12 cellular contexts compared by ENCODE assay signal in genomic region chr1:209485167-209485566, GRCh38.
DNase-seq lines count a peak whose midpoint lies in the region; ATAC-seq and TF ChIP-seq lines count a peak whose summit lies in the region.
"Had no signal": no experiment of that assay in that cellular context is flagged by ENCODE, and none has a peak within 500 bp of the region (broad histone marks: within the 10 kb centered on the region; RNA-seq: fewer than 3 reads in every experiment).

No MANE protein-coding gene starts in this region.

- H2BK15ac ChIP-seq in mesendoderm (replicated peaks; ENCODE audit: low read depth) = no peak overlapping the region

- no peak overlapping the region for H3K9ac ChIP-seq in mesendoderm (ENCODE audit: low read length)
- H3K9ac ChIP-seq: parathyroid adenoma had no signal

- no peaks in the 10 kb centered on the region for H3K27me3 ChIP-seq in mesendoderm (ENCODE audit: insufficient read depth, low read length, poor library complexity)
- H3K27me3 ChIP-seq: upper lobe of left lung had no signal

- no peaks in the 10 kb centered on the region for H3K36me3 Mint-ChIP-seq in brain

- H3K4me3 ChIP-seq in mesendoderm (ENCODE audit: low read length) = no peak overlapping the region
- H3K4me3 ChIP-seq: upper lobe of left lung had no signal

- no peak overlapping the region for H3K4me3 Mint-ChIP-seq in brain

- no peak for TF ChIP-seq CTCF in brain (conservative IDR thresholded peaks at IDR 0.05)

- H3K79me2 ChIP-seq in mesendoderm (ENCODE audit: control insufficient read depth, insufficient read depth, low read length) = no peaks in the 10 kb centered on the region
- H3K79me2 ChIP-seq: parathyroid adenoma had no signal

- H3K4me1 ChIP-seq in mesendoderm (ENCODE audit: control insufficient read depth, low read depth, low read length) = peaks cover 11% of the 10 kb centered on the region
- H3K4me1 ChIP-seq: parathyroid adenoma, upper lobe of left lung had no signal

- no peak overlapping the region for H3K27ac ChIP-seq in mesendoderm (ENCODE audit: low read depth, low read length)
- H3K27ac ChIP-seq: parathyroid adenoma, upper lobe of left lung had no signal

- no peak overlapping the region for H4K8ac ChIP-seq in mesendoderm (ENCODE audit: low read depth, low read length)

- no peaks in the 10 kb centered on the region for H3K79me1 ChIP-seq in mesendoderm (ENCODE audit: low read length)

- no peaks in the 10 kb centered on the region for H3K9me3 Mint-ChIP-seq in brain

- peak; percentile 45 for DNase-seq in G401 (ENCODE audit: low spot score)
- DNase-seq in NCI-H2081 (lab: John Stamatoyannopoulos, UW) = peak; percentile 63 to 87
- DNase-seq in mesendoderm = no peak
- no peak for DNase-seq in ureter (ENCODE audit: low spot score)
- no peak for DNase-seq in CD1c-positive myeloid dendritic cell (ENCODE audit: extremely low spot score)
- no peak for DNase-seq in NCI-H526 treated with DMSO at 0.1 percent for 48 hours (lab: John Stamatoyannopoulos, UW)
- DNase-seq: left colon, NCI-H1048, upper lobe of left lung had no signal

- no peak overlapping the region for H4K5ac ChIP-seq in mesendoderm (ENCODE audit: low read length)

- H3K18ac ChIP-seq in mesendoderm (ENCODE audit: low read length) = peak overlapping the region; percentile 70

- no peak overlapping the region for H2BK5ac ChIP-seq in mesendoderm (ENCODE audit: low read length)

- H2BK120ac ChIP-seq in mesendoderm (ENCODE audit: low read depth, low read length) = peak overlapping the region; percentile 51

- no peak overlapping the region for H3K23ac ChIP-seq in mesendoderm (ENCODE audit: low read length)

- H3K4me1 Mint-ChIP-seq in brain = peaks cover 26% of the 10 kb centered on the region

- no peak overlapping the region for H3K4me2 ChIP-seq in mesendoderm (ENCODE audit: low read length)

- peaks cover 16% of the 10 kb centered on the region for H3K27me3 Mint-ChIP-seq in brain

- WGBS in mesendoderm (ENCODE audit: extremely low coverage, insufficient coverage, low lambda C conversion rate) = no CpG with 5 or more reads among the region's 2 CpGs

- ATAC-seq in GM19023 (IDR thresholded peaks at IDR 0.05; ENCODE audit: unreplicated experiment) = no peak
- ATAC-seq: left colon had no signal

- no peak overlapping the region for H3K56ac ChIP-seq in mesendoderm (ENCODE audit: low read length)

- peak overlapping the region; percentile 72 for H3K4ac ChIP-seq in mesendoderm (ENCODE audit: low read depth, low read length)

- in situ Hi-C loops in G401 (cut with HindIII; ENCODE audit: low sequenced_read_pairs) = no loop called here

- peak overlapping the region in 3 of 5 experiments; percentile 6 to 48 (median 10) for H3K27ac Mint-ChIP-seq in brain

- H3K36me3 ChIP-seq in mesendoderm (ENCODE audit: control insufficient read depth, insufficient read depth, low read length) = no peaks in the 10 kb centered on the region
- H3K36me3 ChIP-seq: upper lobe of left lung had no signal

- peak overlapping the region; percentile 88 for H2AK5ac ChIP-seq in mesendoderm (ENCODE audit: low read length)

Comparison
In these comparisons a context has a peak if more than half of its experiments do, and no peak if none do; other contexts are left out.
1. DNase-seq: peak in G401 (single experiment) and NCI-H2081 (2 of 2); none in mesendoderm (single experiment), ureter (single experiment), CD1c-positive myeloid dendritic cell (single experiment) and NCI-H526 treated with DMSO at 0.1 percent for 48 hours (single experiment).